ENCODE assay signal across 1 cellular context in genomic region chr1:31514117-31514516, GRCh38.
TF ChIP-seq lines count a peak whose summit lies in the region.

No MANE protein-coding gene starts in this region.

TF ChIP-seq in HCT116, 20 proteins besides CTCF, POLR2A, EP300 and RAD21:
- TF ChIP-seq EGR1 (IDR thresholded peaks at IDR 0.05; ENCODE audit: low read depth): no peak
- TF ChIP-seq ZBTB33 (IDR thresholded peaks at IDR 0.05; ENCODE audit: extremely low read depth, insufficient replicate concordance, low read length): no peak
- TF ChIP-seq TCF7L2 (IDR thresholded peaks at IDR 0.05; ENCODE audit: borderline replicate concordance, extremely low read depth, insufficient read depth, insufficient read length): no peak
- TF ChIP-seq SRF (IDR thresholded peaks at IDR 0.05; ENCODE audit: low read depth): no peak
- no peak for TF ChIP-seq ZNF274 (IDR thresholded peaks at IDR 0.05; ENCODE audit: low read depth, low read length)
- no peak for TF ChIP-seq FOSL1 (IDR thresholded peaks at IDR 0.05; ENCODE audit: low read depth)
- TF ChIP-seq SP1 (IDR thresholded peaks at IDR 0.05; ENCODE audit: low read depth): no peak
- TF ChIP-seq YY1 (IDR thresholded peaks at IDR 0.05; ENCODE audit: extremely low read depth, insufficient replicate concordance, low read depth, low read length): no peak
- no peak for TF ChIP-seq ATF3 (IDR thresholded peaks at IDR 0.05)
- no peak for TF ChIP-seq CEBPB (IDR thresholded peaks at IDR 0.05; ENCODE audit: low read depth)
TF ChIP-seq in HCT116: peak in this region for 0.
